Comparison of ENCODE assay signal across 27 cellular contexts in the genomic region with DNA sequence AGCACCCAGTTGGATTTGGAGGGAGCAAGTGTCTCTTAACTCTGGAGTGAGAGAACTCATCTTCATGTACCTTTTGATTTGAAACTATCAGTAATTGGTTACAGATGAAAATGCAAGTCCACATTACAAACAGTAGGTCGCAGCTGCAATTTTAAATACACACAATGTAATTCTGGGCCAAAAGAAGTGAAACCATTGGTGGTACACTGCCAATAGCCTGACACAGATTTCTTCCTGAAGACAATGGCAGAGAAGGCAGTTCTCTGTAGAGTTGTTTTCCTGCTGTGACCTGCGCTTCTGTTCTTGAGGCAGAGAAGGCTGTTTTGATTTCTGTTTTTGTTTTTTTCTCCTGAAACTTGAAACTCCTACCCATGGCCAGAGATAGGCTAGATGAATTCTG.
"Had no signal": no experiment of that assay in that cellular context is flagged by ENCODE, and none has a peak within 500 bp of the region (broad histone marks: within the 10 kb centered on the region; RNA-seq: fewer than 3 reads in every experiment).

No MANE protein-coding gene starts in this region.

- ATAC-seq: activated CD8-positive, alpha-beta T cell treated with anti-CD3 and anti-CD28 coated beads, Interleukin-2, amount 10 ng/mL, durations not matched to agents 7 days and 5 days; T-helper 17 cell; WTC11 had no signal

- DNase-seq: activated CD4-positive, alpha-beta T cell treated with anti-CD3 and anti-CD28 coated beads for 48 hours; activated CD4-positive, alpha-beta T cell treated with anti-CD3 and anti-CD28 coated beads, Interleukin-2, amount 50 U/mL, for 4 hours; activated CD4-positive, CD25-positive, alpha-beta regulatory T cell treated with anti-CD3 and anti-CD28 coated beads, Interleukin-2, amount 50 U/mL, for 72 hours; activated CD8-positive, alpha-beta memory T cell treated with anti-CD3 and anti-CD28 coated beads, Interleukin-2, amount 50 U/mL, for 48 hours; activated CD8-positive, alpha-beta T cell treated with anti-CD3 and anti-CD28 coated beads, Interleukin-2, amount 10 ng/mL, durations not matched to agents 7 days and 5 days; activated effector memory CD4-positive, alpha-beta T cell treated with Interleukin-2 at 50 U/mL for 16 hours; activated naive CD4-positive, alpha-beta T cell treated with Interleukin-2 at 50 U/mL for 16 hours; activated T-cell treated with anti-CD3 and anti-CD28 coated beads, Interleukin-2, amount 50 U/mL, for 1 hour; amygdala; brain microvascular endothelial cell; cerebellar nuclear complex; MG63; MV-4-11; NCI-H1092 treated with DMSO at 0.1 percent for 48 hours; NCI-H1417 treated with DMSO at 0.1 percent for 48 hours; NCI-H1694; NCI-H2029; NCI-H345; NCI-H510A; NCI-H69; NK-92 treated with Interleukin-12 subunit alpha and Interleukin-12 subunit beta, amount 100 ng/mL, for 24 hours; PC-9; SIG-M5; T-helper 17 cell; T-helper 9 cell had no signal

- H3K4me2 ChIP-seq: PC-9 had no signal

- H3K27ac ChIP-seq: brain microvascular endothelial cell, cardiac muscle cell, PC-9 had no signal

- H3K36me3 ChIP-seq: brain microvascular endothelial cell, cardiac muscle cell, MG63 had no signal

- H3K4me3 ChIP-seq: cardiac muscle cell, MG63, PC-9 had no signal

- H2AFZ ChIP-seq: PC-9 had no signal

- H3K27me3 ChIP-seq: brain microvascular endothelial cell, cardiac muscle cell, MG63 had no signal

- H3K9me3 ChIP-seq: MG63 had no signal
